In the genomic region with DNA sequence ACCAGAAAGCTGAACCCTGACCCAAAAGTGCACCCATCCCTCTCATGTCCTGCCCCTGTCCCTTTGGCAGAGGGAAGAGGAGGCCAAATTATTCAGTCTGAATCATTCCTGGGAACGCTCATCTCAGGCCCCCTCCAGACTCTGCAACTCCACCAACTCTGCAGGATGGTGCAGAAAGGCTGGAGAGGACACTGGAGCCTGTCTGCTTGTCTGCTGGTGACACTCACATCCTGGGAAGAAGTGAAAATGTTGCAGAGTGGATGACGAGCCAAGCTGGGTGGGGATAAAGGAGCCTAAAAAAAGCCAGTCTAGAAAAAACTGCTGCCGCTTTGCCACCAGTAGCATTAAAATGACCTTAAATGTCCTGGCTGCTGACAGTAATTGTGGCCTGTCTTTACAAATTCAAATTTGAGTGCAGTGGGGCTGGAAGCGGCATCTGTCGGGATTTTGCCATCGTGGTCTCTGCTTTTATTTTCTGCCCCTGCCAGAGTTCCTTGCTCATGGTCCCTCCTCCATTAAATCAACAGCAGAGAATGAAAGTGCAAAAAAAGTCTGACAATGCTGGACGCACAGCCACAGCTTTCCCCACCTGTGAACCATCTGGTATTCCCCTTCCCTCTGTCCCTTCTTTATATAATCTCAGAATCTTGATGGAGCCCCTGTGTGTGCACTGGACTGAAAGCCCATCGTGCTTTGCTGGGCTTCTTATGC, we compare ENCODE assay signal across 8 cellular contexts.
DNase-seq lines count a peak whose midpoint lies in the region; ATAC-seq and TF ChIP-seq lines count a peak whose summit lies in the region.

No MANE protein-coding gene starts in this region.

- POLR2A ChIA-PET in GM10248 (lab: Yijun Ruan, JAX) = interaction anchor here (0.7 kb wide), 1 partner anchor 64 kb away, joined by 3 read pairs; a partner anchor contains a TSS

- H3K4me3 ChIP-seq in fibroblast of villous mesenchyme (ENCODE audit: low read depth, low read length) = no peak overlapping the region

- peak; percentile 29 for DNase-seq in GM10248 (ENCODE audit: extremely low spot score)
- peak; percentile 50 for DNase-seq in fibroblast of villous mesenchyme (ENCODE audit: low read depth)
- peak; percentile 30 for DNase-seq in putamen (ENCODE audit: low spot score)
- no peak for DNase-seq in NCI-H1105 (lab: John Stamatoyannopoulos, UW)

- TF ChIP-seq CTCF in GM10248 (IDR thresholded peaks at IDR 0.05; ENCODE audit: control extremely low read depth, extremely low read depth, low read depth, missing control alignments) (no peak), fibroblast of villous mesenchyme (IDR thresholded peaks at IDR 0.05; ENCODE audit: insufficient read depth, low read depth, low read length) (no peak)

- ATAC-seq in SK-N-SH treated with all-trans-retinoic acid at 6 μM for 48 hours (peak; percentile 12), GM21619 (IDR thresholded peaks at IDR 0.05; ENCODE audit: unreplicated experiment) (no peak), HG03520 (IDR thresholded peaks at IDR 0.05; ENCODE audit: unreplicated experiment) (no peak), HG03521 (IDR thresholded peaks at IDR 0.05; ENCODE audit: unreplicated experiment) (no peak)

- CTCF ChIA-PET in GM10248 (lab: Yijun Ruan, JAX) = interaction anchor here (1.2 to 10.1 kb wide), 6 partner anchors 15 to 193 kb away, joined by 3 to 93 read pairs (median 4); a partner anchor contains a TSS

TF ChIP-seq in SK-N-SH treated with all-trans-retinoic acid at 6 μM for 48 hours, 23 proteins besides CTCF, POLR2A, EP300 and RAD21:
- no peak for TF ChIP-seq ARNTL (CRISPR knock-in tag; IDR thresholded peaks at IDR 0.05; ENCODE audit: borderline replicate concordance, low read depth)
- TF ChIP-seq ZFP3 (CRISPR knock-in tag; IDR thresholded peaks at IDR 0.05) = 0 out of 2 replicates have a peak, but pooled peaks have one; percentile 31
- TF ChIP-seq ZC3H10 (CRISPR knock-in tag; IDR thresholded peaks at IDR 0.05) = peak; percentile 13; the same call in 1 of the 2 replicates
- TF ChIP-seq RARB (CRISPR knock-in tag; IDR thresholded peaks at IDR 0.05) = peak; percentile 10; the same call in 1 of the 2 replicates
- TF ChIP-seq, protein P1, sequence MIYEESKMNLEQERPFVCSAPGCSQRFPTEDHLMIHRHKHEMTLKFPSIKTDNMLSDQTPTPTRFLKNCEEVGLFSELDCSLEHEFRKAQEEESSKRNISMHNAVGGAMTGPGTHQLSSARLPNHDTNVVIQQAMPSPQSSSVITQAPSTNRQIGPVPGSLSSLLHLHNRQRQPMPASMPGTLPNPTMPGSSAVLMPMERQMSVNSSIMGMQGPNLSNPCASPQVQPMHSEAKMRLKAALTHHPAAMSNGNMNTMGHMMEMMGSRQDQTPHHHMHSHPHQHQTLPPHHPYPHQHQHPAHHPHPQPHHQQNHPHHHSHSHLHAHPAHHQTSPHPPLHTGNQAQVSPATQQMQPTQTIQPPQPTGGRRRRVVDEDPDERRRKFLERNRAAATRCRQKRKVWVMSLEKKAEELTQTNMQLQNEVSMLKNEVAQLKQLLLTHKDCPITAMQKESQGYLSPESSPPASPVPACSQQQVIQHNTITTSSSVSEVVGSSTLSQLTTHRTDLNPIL (CRISPR knock-in tag; IDR thresholded peaks at IDR 0.05; ENCODE audit: low read depth) = no peak
- 0 out of 2 replicates have a peak, but pooled peaks have one; percentile 8 for TF ChIP-seq ISL1 (CRISPR knock-in tag; IDR thresholded peaks at IDR 0.05)
- TF ChIP-seq SNAI2 (CRISPR knock-in tag; IDR thresholded peaks at IDR 0.05) = no peak
- TF ChIP-seq, protein P2, sequence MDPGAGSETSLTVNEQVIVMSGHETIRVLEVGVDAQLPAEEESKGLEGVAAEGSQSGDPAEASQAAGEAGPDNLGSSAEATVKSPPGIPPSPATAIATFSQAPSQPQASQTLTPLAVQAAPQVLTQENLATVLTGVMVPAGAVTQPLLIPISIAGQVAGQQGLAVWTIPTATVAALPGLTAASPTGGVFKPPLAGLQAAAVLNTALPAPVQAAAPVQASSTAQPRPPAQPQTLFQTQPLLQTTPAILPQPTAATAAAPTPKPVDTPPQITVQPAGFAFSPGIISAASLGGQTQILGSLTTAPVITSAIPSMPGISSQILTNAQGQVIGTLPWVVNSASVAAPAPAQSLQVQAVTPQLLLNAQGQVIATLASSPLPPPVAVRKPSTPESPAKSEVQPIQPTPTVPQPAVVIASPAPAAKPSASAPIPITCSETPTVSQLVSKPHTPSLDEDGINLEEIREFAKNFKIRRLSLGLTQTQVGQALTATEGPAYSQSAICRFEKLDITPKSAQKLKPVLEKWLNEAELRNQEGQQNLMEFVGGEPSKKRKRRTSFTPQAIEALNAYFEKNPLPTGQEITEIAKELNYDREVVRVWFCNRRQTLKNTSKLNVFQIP (CRISPR knock-in tag; IDR thresholded peaks at IDR 0.05; ENCODE audit: borderline replicate concordance, low read depth) = no peak; the same call in 1 of the 2 replicates
- TF ChIP-seq ZNF70 (CRISPR knock-in tag; IDR thresholded peaks at IDR 0.05) = peak; percentile 92
- peak; percentile 72; the same call in 1 of the 2 replicates for TF ChIP-seq TOX (CRISPR knock-in tag; IDR thresholded peaks at IDR 0.05; ENCODE audit: borderline replicate concordance)
- TF ChIP-seq ZFP30 (CRISPR knock-in tag; IDR thresholded peaks at IDR 0.05) = no peak
TF ChIP-seq in SK-N-SH treated with all-trans-retinoic acid at 6 μM for 48 hours: peak in this region for 6.
